24 cellular contexts compared by ENCODE assay signal in genomic region chr18:72973831-72974230, GRCh38.
DNase-seq lines count a peak whose midpoint lies in the region; ATAC-seq, FAIRE-seq and TF ChIP-seq lines count a peak whose summit lies in the region.
"Had no signal": no experiment of that assay in that cellular context is flagged by ENCODE, and none has a peak within 500 bp of the region (broad histone marks: within the 10 kb centered on the region; RNA-seq: fewer than 3 reads in every experiment).

No MANE protein-coding gene starts in this region.

- peaks cover 17% of the 10 kb centered on the region for H3K9me3 Mint-ChIP-seq in GM23338

- H3K27me3 ChIP-seq in GM23338 (ENCODE audit: insufficient read depth) (no peaks in the 10 kb centered on the region), bronchial epithelial cell (ENCODE audit: control insufficient read depth, insufficient read depth, low read length) (no peaks in the 10 kb centered on the region), uterus (no peaks in the 10 kb centered on the region)
- H3K27me3 ChIP-seq: BE2C; BLaER1 treated with 17β-estradiol and CSF1 and Interleukin-3, amounts not matched to agents 10 nM and 100 nM had no signal

- TF ChIP-seq CTCF in GM23338 (conservative IDR thresholded peaks at IDR 0.05; ENCODE audit: low read depth in 2 of 2) (no peak), bronchial epithelial cell (IDR thresholded peaks at IDR 0.05; ENCODE audit: insufficient read depth, low read length, severe bottlenecking) (no peak), uterus (IDR thresholded peaks at IDR 0.05) (no peak)

- no peaks in the 10 kb centered on the region for H3F3A ChIP-seq in GM23338 (replicated peaks; ENCODE audit: low read depth)

- no peak overlapping the region for H2AFZ ChIP-seq in GM23338

- intact Hi-C loops in uterus (cut with DNase I; ENCODE audit: low total_unique reads), result no loop called here

- H3K36me3 Mint-ChIP-seq in GM23338 (ENCODE audit: low read depth), result peaks cover 12% of the 10 kb centered on the region
- H3K36me3 Mint-ChIP-seq: CD14-positive monocyte; CD8-positive, alpha-beta memory T cell had no signal

- H3K9me3 ChIP-seq in uterus, result no peaks in the 10 kb centered on the region
- H3K9me3 ChIP-seq: A549, BE2C had no signal

- H3K27ac ChIP-seq in GM23338 (ENCODE audit: low read depth), result no peak overlapping the region
- H3K27ac ChIP-seq in uterus, result no peak overlapping the region
- H3K27ac ChIP-seq: A549; BLaER1 treated with 17β-estradiol and CSF1 and Interleukin-3, amounts not matched to agents 10 nM and 100 nM had no signal

- no peak for TF ChIP-seq POLR2A in uterus (IDR thresholded peaks at IDR 0.05)

- 0 out of 2 replicates have a peak overlapping the region, but pooled peaks have one; percentile 17 for H3K27ac Mint-ChIP-seq in GM23338
- H3K27ac Mint-ChIP-seq: CD14-positive monocyte; CD4-positive, alpha-beta T cell; CD8-positive, alpha-beta memory T cell had no signal

- no peaks in the 10 kb centered on the region for H3K27me3 Mint-ChIP-seq in GM23338 (ENCODE audit: insufficient read depth, low read depth, poor library complexity)
- H3K27me3 Mint-ChIP-seq: CD4-positive, alpha-beta T cell; CD8-positive, alpha-beta memory T cell had no signal

- peak; percentile 76 for FAIRE-seq in bronchial epithelial cell (lab: Jason Lieb, UNC)
- FAIRE-seq: A549, GM12891, GM18507, H1 had no signal

- no peak overlapping the region for H3K4me2 ChIP-seq in GM23338
- H3K4me2 ChIP-seq: A549; BLaER1 treated with 17β-estradiol and CSF1 and Interleukin-3, amounts not matched to agents 10 nM and 100 nM had no signal

- no peaks in the 10 kb centered on the region for H4K20me1 ChIP-seq in GM23338 (replicated peaks; ENCODE audit: insufficient read depth)
- H4K20me1 ChIP-seq: BLaER1 treated with 17β-estradiol and CSF1 and Interleukin-3, amounts not matched to agents 10 nM and 100 nM had no signal

- H3K36me3 ChIP-seq in GM23338 (ENCODE audit: insufficient read depth), result no peaks in the 10 kb centered on the region
- H3K36me3 ChIP-seq in bronchial epithelial cell (ENCODE audit: control insufficient read depth, insufficient read depth, low read length), result no peaks in the 10 kb centered on the region
- no peaks in the 10 kb centered on the region for H3K36me3 ChIP-seq in uterus
- H3K36me3 ChIP-seq: BE2C; BLaER1 treated with 17β-estradiol and CSF1 and Interleukin-3, amounts not matched to agents 10 nM and 100 nM had no signal

- DNase-seq in GM23338 (ENCODE audit: low spot score) (no peak), bronchial epithelial cell (ENCODE audit: low read depth) (peak; percentile 20), kidney glomerular epithelial cell (lab: John Stamatoyannopoulos, UW) (peak; percentile 71), renal cortical epithelial cell (ENCODE audit: low read depth) (peak; percentile 35), uterus (no peak)
- no peak for DNase-seq in stimulated activated CD4-positive, alpha-beta T cell treated with anti-CD3 and anti-CD28 coated beads, Interleukin-12 subunit alpha, Interleukin-12 subunit beta, amount 100 ng/mL, for 4 hours
- DNase-seq in activated CD8-positive, alpha-beta memory T cell treated with anti-CD3 and anti-CD28 coated beads, Interleukin-2, amount 50 U/mL, for 48 hours, result no peak
- DNase-seq: 8988T; ACHN; AML-193; BE2C; CD4-positive, alpha-beta T cell; CD8-positive, alpha-beta memory T cell; DMS 273 treated with DMSO at 0.1 percent for 48 hours; DMS79 treated with DMSO at 0.1 percent for 48 hours; GF-D8; H7; HCEC 1CT had no signal

- no peak for ATAC-seq in GM23338
- ATAC-seq: A549 had no signal

- peaks cover 4% of the 10 kb centered on the region; the same call in 1 of the 2 replicates for H3K9me2 ChIP-seq in GM23338 (ENCODE audit: insufficient read depth)

- H3K4me1 Mint-ChIP-seq in GM23338, result peaks cover 4% of the 10 kb centered on the region; the same call in 1 of the 3 replicates
- H3K4me1 Mint-ChIP-seq: CD14-positive monocyte; CD8-positive, alpha-beta memory T cell had no signal

- no peaks in the 10 kb centered on the region for H3K79me2 ChIP-seq in GM23338 (replicated peaks; ENCODE audit: insufficient read depth)

- H3K4me3 Mint-ChIP-seq in GM23338, result no peak overlapping the region
- H3K4me3 Mint-ChIP-seq: CD14-positive monocyte; CD4-positive, alpha-beta T cell; CD8-positive, alpha-beta memory T cell had no signal

- no peak overlapping the region for H3K4me3 ChIP-seq in GM23338
- H3K4me3 ChIP-seq in bronchial epithelial cell (ENCODE audit: low read depth, low read length), result no peak overlapping the region
- H3K4me3 ChIP-seq in uterus, result no peak overlapping the region
- H3K4me3 ChIP-seq: A549; BLaER1 treated with 17β-estradiol and CSF1 and Interleukin-3, amounts not matched to agents 10 nM and 100 nM had no signal

- H3K4me1 ChIP-seq in GM23338 (ENCODE audit: insufficient read depth) (no peaks in the 10 kb centered on the region; the same call in 1 of the 2 replicates), uterus (no peaks in the 10 kb centered on the region)
- H3K4me1 ChIP-seq: A549; BE2C; BLaER1 treated with 17β-estradiol and CSF1 and Interleukin-3, amounts not matched to agents 10 nM and 100 nM had no signal

TF ChIP-seq in GM23338, 12 proteins besides CTCF, POLR2A, EP300 and RAD21 (continues in another document):
- TF ChIP-seq CREB1 (CRISPR knock-in tag; IDR thresholded peaks at IDR 0.05; ENCODE audit: low read depth) (no peak), ETS1 (IDR thresholded peaks at IDR 0.05) (no peak), ZNF462 (CRISPR knock-in tag; IDR thresholded peaks at IDR 0.05) (no peak), POLR2AphosphoS5 (IDR thresholded peaks at IDR 0.05; ENCODE audit: low read depth) (no peak), STAT1 (IDR thresholded peaks at IDR 0.05; ENCODE audit: unreplicated experiment) (no peak), EZH2phosphoT487 (IDR thresholded peaks at IDR 0.05; ENCODE audit: unreplicated experiment) (no peak)

Comparison
In these comparisons a context has a peak if more than half of its experiments do, and no peak if none do; other contexts are left out.
1. DNase-seq: peak in bronchial epithelial cell (single experiment), kidney glomerular epithelial cell (single experiment) and renal cortical epithelial cell (single experiment); none in GM23338 (single experiment), uterus (0 of 2), stimulated activated CD4-positive, alpha-beta T cell treated with anti-CD3 and anti-CD28 coated beads, Interleukin-12 subunit alpha, Interleukin-12 subunit beta, amount 100 ng/mL, for 4 hours (single experiment) and activated CD8-positive, alpha-beta memory T cell treated with anti-CD3 and anti-CD28 coated beads, Interleukin-2, amount 50 U/mL, for 48 hours (single experiment).